In the genomic region with DNA sequence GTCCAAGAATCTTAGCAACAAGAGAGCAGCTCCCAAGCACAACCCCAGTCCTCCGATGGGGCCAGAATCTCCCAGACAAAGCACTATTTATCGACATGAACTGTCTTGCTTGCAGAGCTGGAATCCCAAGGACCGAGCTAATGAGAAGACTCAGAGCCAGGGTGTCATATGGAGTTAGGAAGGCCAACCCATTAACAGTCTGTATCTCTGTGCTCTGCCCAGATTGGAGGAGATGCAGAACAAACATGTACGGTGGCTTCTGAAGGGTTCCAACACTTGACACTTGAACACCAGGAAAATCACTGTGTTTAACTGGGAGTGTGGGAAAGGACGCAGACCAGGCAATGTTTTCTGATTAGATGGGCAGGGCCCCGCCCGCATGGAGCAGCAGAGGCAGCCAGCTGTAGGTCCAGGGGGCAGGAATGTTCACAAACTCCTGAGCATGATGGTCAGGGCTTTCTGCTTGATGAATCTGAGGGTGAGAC, we compare ENCODE assay signal across 11 cellular contexts. TPM values are rescaled to one million over a fixed set of nuclear protein-coding genes. Genes with fewer than 3 reads are reported as not detected.
DNase-seq lines count a peak whose midpoint lies in the region; ATAC-seq and TF ChIP-seq lines count a peak whose summit lies in the region.
"Had no signal": no experiment of that assay in that cellular context is flagged by ENCODE, and none has a peak within 500 bp of the region (broad histone marks: within the 10 kb centered on the region; RNA-seq: fewer than 3 reads in every experiment).

No MANE protein-coding gene starts in this region.

- H3K27me3 Mint-ChIP-seq in mesothelial cell of epicardium (ENCODE audit: low read depth), result no peaks in the 10 kb centered on the region
- H3K27me3 Mint-ChIP-seq: dendritic cell treated with granulocyte-macrophage colony-stimulating factor and Interleukin-4, amounts not matched to agents 40 ng/mL and 50 ng/mL, for 4 days had no signal

- ATAC-seq in aorta (ENCODE audit: low FRiP score) (peak; percentile 30), HG03097 (IDR thresholded peaks at IDR 0.05; ENCODE audit: low FRiP score, unreplicated experiment) (no peak)

- no peaks in the 10 kb centered on the region for H3K9me3 Mint-ChIP-seq in mesothelial cell of epicardium
- H3K9me3 Mint-ChIP-seq: dendritic cell treated with granulocyte-macrophage colony-stimulating factor and Interleukin-4, amounts not matched to agents 40 ng/mL and 50 ng/mL, for 4 days had no signal

- peaks cover 62% of the 10 kb centered on the region for H3K4me1 Mint-ChIP-seq in mesothelial cell of epicardium

- H3K9me3 ChIP-seq in aorta (ENCODE audit: control insufficient read depth, low read length), result no peaks in the 10 kb centered on the region

- H3K27ac ChIP-seq in aorta (ENCODE audit: low read depth in 1 of 2, low read length in 2 of 2), result peak overlapping the region; percentile 58 to 94

- TF ChIP-seq CTCF in choroid plexus epithelial cell (conservative IDR thresholded peaks at IDR 0.05; ENCODE audit: low read depth, low read length), result no peak
- no peak for TF ChIP-seq CTCF in mesothelial cell of epicardium (IDR thresholded peaks at IDR 0.05; ENCODE audit: unreplicated experiment)

- peak overlapping the region; percentile 92 for H3K27ac Mint-ChIP-seq in mesothelial cell of epicardium
- H3K27ac Mint-ChIP-seq: dendritic cell treated with granulocyte-macrophage colony-stimulating factor and Interleukin-4, amounts not matched to agents 40 ng/mL and 50 ng/mL, for 4 days had no signal

- H3K4me3 ChIP-seq in choroid plexus epithelial cell (ENCODE audit: low read depth, low read length) (no peak overlapping the region), aorta (ENCODE audit: low read length in 2 of 2) (no peak overlapping the region)

- peak overlapping the region; percentile 11 for H3K4me3 Mint-ChIP-seq in mesothelial cell of epicardium
- H3K4me3 Mint-ChIP-seq: dendritic cell treated with granulocyte-macrophage colony-stimulating factor and Interleukin-4, amounts not matched to agents 40 ng/mL and 50 ng/mL, for 4 days had no signal

- H3K36me3 ChIP-seq in aorta (ENCODE audit: control insufficient read depth in 1 of 2, insufficient read depth in 2 of 2, low read length in 1 of 2), result no peaks in the 10 kb centered on the region

- intact Hi-C loops in aorta (cut with DNase I), result no loop called here

- peak; percentile 33 for DNase-seq in NCI-H510A treated with DMSO at 0.1 percent for 48 hours (lab: John Stamatoyannopoulos, UW)
- no peak for DNase-seq in NCI-H510A (lab: John Stamatoyannopoulos, UW)
- peak; percentile 57 for DNase-seq in choroid plexus epithelial cell (ENCODE audit: low read depth)
- DNase-seq in mesothelial cell of epicardium (ENCODE audit: low spot score in 2 of 2, unreplicated experiment in 2 of 2), result no peak
- DNase-seq in aorta, result no peak
- DNase-seq in UCSD-AML1 (lab: John Stamatoyannopoulos, UW; ENCODE audit: unreplicated experiment), result no peak
- no peak for DNase-seq in stimulated activated CD4-positive, alpha-beta T cell treated with anti-CD3 and anti-CD28 coated beads, Interleukin-1b, Interleukin-23, amount 100 ng/mL, for 48 hours
- DNase-seq: activated CD4-positive, alpha-beta T cell treated with anti-CD3 and anti-CD28 coated beads for 4 hours; stimulated activated CD8-positive, alpha-beta memory T cell treated with anti-CD3 and anti-CD28 coated beads, Interleukin-4, amount 100 ng/mL, for 48 hours had no signal

- WGBS in aorta, 2 donors, result 3 to 8% methylated on average over 7 of the region's 7 CpGs

- no peaks in the 10 kb centered on the region for H3K36me3 Mint-ChIP-seq in mesothelial cell of epicardium

- no peaks in the 10 kb centered on the region for H3K27me3 ChIP-seq in aorta (ENCODE audit: control insufficient read depth in 1 of 2, insufficient read depth in 2 of 2, low read length in 1 of 2)

- peaks cover 12 to 20% of the 10 kb centered on the region in 2 donors for H3K4me1 ChIP-seq in aorta (ENCODE audit: control insufficient read depth in 1 of 2, insufficient read depth in 2 of 2, low read length in 2 of 2)

RNA-seq across cellular contexts. Expression of a gene that starts 35.4 kb away (rescaled TPM):
- total RNA-seq in mesothelial cell of epicardium (9.2 to 9.9 TPM (median 9.7 TPM) in 3 replicates), aorta (100 to 1,000 TPM in 1 of 2 donors, 10 to 100 TPM in 1; 94.6 to 152 TPM)
- 100 to 1,000 TPM in 1 of 2 donors, 10 to 100 TPM in 1; 69.2 to 288 TPM for polyA plus RNA-seq in aorta

Comparison
In these comparisons a context has a peak if more than half of its experiments do, and no peak if none do; other contexts are left out.
1. DNase-seq: peak in NCI-H510A treated with DMSO at 0.1 percent for 48 hours (single experiment) and choroid plexus epithelial cell (single experiment); none in NCI-H510A (single experiment), mesothelial cell of epicardium (0 of 2), aorta (0 of 2), UCSD-AML1 (single experiment) and stimulated activated CD4-positive, alpha-beta T cell treated with anti-CD3 and anti-CD28 coated beads, Interleukin-1b, Interleukin-23, amount 100 ng/mL, for 48 hours (single experiment).